Comparison of ENCODE assay signal across 27 cellular contexts in the genomic region with DNA sequence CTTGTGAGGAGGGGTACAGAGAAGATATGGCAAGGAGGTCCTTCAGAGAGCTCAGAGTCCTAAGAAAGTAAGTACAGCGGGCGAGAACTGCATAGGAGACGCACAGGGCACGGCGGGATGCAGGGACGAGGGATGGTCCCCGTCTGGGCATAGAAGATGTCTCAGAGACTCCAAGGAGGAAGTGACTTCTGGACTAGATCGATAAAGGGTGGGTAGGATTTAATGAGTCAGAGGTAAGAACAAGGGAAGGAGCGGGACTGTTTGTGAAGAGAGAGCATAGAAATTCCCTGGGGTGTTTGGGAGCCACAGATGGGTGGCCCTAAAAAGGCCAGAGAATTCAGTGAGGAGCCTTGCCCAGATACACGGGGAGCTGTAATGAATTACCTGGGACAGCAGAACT.
DNase-seq lines count a peak whose midpoint lies in the region; ATAC-seq, FAIRE-seq and TF ChIP-seq lines count a peak whose summit lies in the region.
"Had no signal": no experiment of that assay in that cellular context is flagged by ENCODE, and none has a peak within 500 bp of the region (broad histone marks: within the 10 kb centered on the region; RNA-seq: fewer than 3 reads in every experiment).

No MANE protein-coding gene starts in this region.

- peaks cover 13% of the 10 kb centered on the region for H3K79me1 ChIP-seq in mesenchymal stem cell (replicated peaks; ENCODE audit: low read length, poor library complexity, severe bottlenecking)

- no peaks in the 10 kb centered on the region for H3K9me3 Mint-ChIP-seq in activated B cell treated with CpG ODN at 0.5 μM for 24 hours

- no peak for FAIRE-seq in GM12891 (lab: Jason Lieb, UNC)
- FAIRE-seq: keratinocyte had no signal

- no peak overlapping the region for H3K4ac ChIP-seq in mesenchymal stem cell (ENCODE audit: low read depth in 1 of 2, low read length in 2 of 2)

- H3K4me2 ChIP-seq in BLaER1 (no peak overlapping the region), mesenchymal stem cell (ENCODE audit: low read length, poor library complexity, severe bottlenecking) (no peak overlapping the region)

- H2BK5ac ChIP-seq in mesenchymal stem cell (ENCODE audit: low read depth, low read length, poor library complexity, severe bottlenecking): no peak overlapping the region

- H3K27me3 Mint-ChIP-seq in activated B cell treated with CpG ODN at 0.5 μM for 24 hours: no peaks in the 10 kb centered on the region
- H3K27me3 Mint-ChIP-seq: activated CD4-positive, alpha-beta memory T cell treated with anti-CD3 and anti-CD28 coated beads, Interleukin-2, amount 10 ng/mL, durations not matched to agents 7 days and 5 days; IgD-negative memory B cell had no signal

- 92% methylated on average over 10 of the region's 10 CpGs for WGBS in mesenchymal stem cell

- H3K14ac ChIP-seq in mesenchymal stem cell (ENCODE audit: low read length in 2 of 2): no peak overlapping the region

- peaks cover 11% of the 10 kb centered on the region for H3K4me1 Mint-ChIP-seq in activated B cell treated with CpG ODN at 0.5 μM for 24 hours

- H2BK120ac ChIP-seq in mesenchymal stem cell (ENCODE audit: low read depth, low read length): no peak overlapping the region

- H3K36me3 Mint-ChIP-seq in activated B cell treated with CpG ODN at 0.5 μM for 24 hours (ENCODE audit: low read depth): peaks cover 30% of the 10 kb centered on the region

- intact Hi-C loops in activated B cell treated with CpG ODN at 0.5 μM for 24 hours (cut with micrococcal nuclease): no loop called here
- intact Hi-C loops in ascending aorta (cut with DNase I): no loop called here

- no peak overlapping the region for H2BK12ac ChIP-seq in mesenchymal stem cell (ENCODE audit: low read length in 2 of 2)

- H4K91ac ChIP-seq in mesenchymal stem cell (ENCODE audit: low read length): no peak overlapping the region

- CTCF ChIA-PET in activated B cell treated with CpG ODN at 0.5 μM for 24 hours (lab: Charles Lee): interaction anchor here (1.3 kb wide), 1 partner anchor 9 kb away, joined by 3 read pairs; no protein-coding TSS in a partner anchor

- no peak overlapping the region for H3K23ac ChIP-seq in mesenchymal stem cell (ENCODE audit: low read length in 2 of 2)

- no peak overlapping the region for H3K4me3 Mint-ChIP-seq in activated B cell treated with CpG ODN at 0.5 μM for 24 hours
- H3K4me3 Mint-ChIP-seq: activated CD4-positive, alpha-beta memory T cell treated with anti-CD3 and anti-CD28 coated beads, Interleukin-2, amount 10 ng/mL, durations not matched to agents 7 days and 5 days had no signal

- no peaks in the 10 kb centered on the region for H3K27me3 ChIP-seq in BLaER1
- no peaks in the 10 kb centered on the region for H3K27me3 ChIP-seq in mesenchymal stem cell (ENCODE audit: control insufficient read depth in 1 of 2, insufficient read depth in 1 of 2, low read length in 2 of 2)
- no peaks in the 10 kb centered on the region for H3K27me3 ChIP-seq in ascending aorta
- H3K27me3 ChIP-seq: dorsolateral prefrontal cortex, gastrocnemius medialis, MG63, testis had no signal

- H4K8ac ChIP-seq in mesenchymal stem cell (ENCODE audit: low read length): peak overlapping the region; percentile 17

- H3K27ac ChIP-seq in BLaER1 (0 out of 2 replicates have a peak overlapping the region, but pooled peaks have one; percentile 38), mesenchymal stem cell (ENCODE audit: low read length, poor library complexity, severe bottlenecking) (no peak overlapping the region), ascending aorta (no peak overlapping the region)
- H3K27ac ChIP-seq: C4-2B, gastrocnemius medialis, lower lobe of right lung, testis, WERI-Rb-1 had no signal

- H3K27ac Mint-ChIP-seq in activated B cell treated with CpG ODN at 0.5 μM for 24 hours: peak overlapping the region; percentile 8
- H3K27ac Mint-ChIP-seq: activated CD4-positive, alpha-beta memory T cell treated with anti-CD3 and anti-CD28 coated beads, Interleukin-2, amount 10 ng/mL, durations not matched to agents 7 days and 5 days had no signal

- H4K20me1 ChIP-seq in BLaER1: no peaks in the 10 kb centered on the region

- POLR2A ChIA-PET in activated B cell treated with CpG ODN at 0.5 μM for 24 hours (lab: Charles Lee): no interaction called here

- peak; percentile 43 for DNase-seq in HT-29 (ENCODE audit: low spot score)
- DNase-seq in activated B cell treated with CpG ODN at 0.5 μM for 24 hours: no peak
- no peak for DNase-seq in mesenchymal stem cell
- DNase-seq in DMS153 treated with DMSO at 0.1 percent for 48 hours (lab: John Stamatoyannopoulos, UW; ENCODE audit: unreplicated experiment): no peak
- no peak for DNase-seq in GM12891 (ENCODE audit: insufficient read length, low spot score)
- no peak for DNase-seq in ascending aorta (ENCODE audit: low spot score in 2 of 2)
- no peak for DNase-seq in NCI-H2171 treated with DMSO at 0.1 percent for 48 hours (lab: John Stamatoyannopoulos, UW)
- DNase-seq: ACHN; activated CD4-positive, alpha-beta memory T cell treated with anti-CD3 and anti-CD28 coated beads, Interleukin-2, amount 10 ng/mL, durations not matched to agents 7 days and 5 days; amygdala; DMS153; dorsolateral prefrontal cortex; gastrocnemius medialis; GDM1; GOT3; lower lobe of right lung; MG63; NCI-H1694; NCI-H748 treated with DMSO at 0.1 percent for 48 hours; PC-3; T-helper 1 cell; testis; WERI-Rb-1 had no signal

- no peak for ATAC-seq in activated B cell treated with CpG ODN at 0.5 μM for 24 hours (ENCODE audit: low read depth)
- ATAC-seq: gastrocnemius medialis, PC-3 had no signal

- H2BK15ac ChIP-seq in mesenchymal stem cell (ENCODE audit: low read depth, poor library complexity, severe bottlenecking): no peak overlapping the region

- peaks cover 32% of the 10 kb centered on the region for H3K4me1 ChIP-seq in BLaER1
- peaks cover 25% of the 10 kb centered on the region for H3K4me1 ChIP-seq in mesenchymal stem cell (ENCODE audit: control insufficient read depth, insufficient read depth, low read depth, low read length)
- no peaks in the 10 kb centered on the region for H3K4me1 ChIP-seq in ascending aorta
- H3K4me1 ChIP-seq: testis had no signal

- TF ChIP-seq POLR2A in GM12891 (IDR thresholded peaks at IDR 0.05; ENCODE audit: low read depth, low read length): no peak

- H3K9ac ChIP-seq in BLaER1 (no peak overlapping the region), mesenchymal stem cell (ENCODE audit: low read length) (no peak overlapping the region)

- peak overlapping the region; percentile 39 for H2AK5ac ChIP-seq in mesenchymal stem cell (ENCODE audit: low read length, severe bottlenecking)

- TF ChIP-seq CTCF in activated B cell treated with CpG ODN at 0.5 μM for 24 hours (IDR thresholded peaks at IDR 0.05): no peak
- no peak for TF ChIP-seq CTCF in ascending aorta (IDR thresholded peaks at IDR 0.05)

- H3K18ac ChIP-seq in mesenchymal stem cell (ENCODE audit: low read depth in 1 of 2, low read length in 2 of 2): no peak overlapping the region

- no peaks in the 10 kb centered on the region for H3K9me3 ChIP-seq in BLaER1
- H3K9me3 ChIP-seq in mesenchymal stem cell (ENCODE audit: control insufficient read depth, low read length): no peaks in the 10 kb centered on the region
- no peaks in the 10 kb centered on the region for H3K9me3 ChIP-seq in ascending aorta
- H3K9me3 ChIP-seq: gastrocnemius medialis, lower lobe of right lung, MG63, testis had no signal

- H3K36me3 ChIP-seq in BLaER1 (peaks cover 14% of the 10 kb centered on the region), mesenchymal stem cell (ENCODE audit: control insufficient read depth in 1 of 2, insufficient read depth in 2 of 2, low read depth in 1 of 2, low read length in 2 of 2) (peaks cover 14 to 47% of the 10 kb centered on the region in 2 experiments), ascending aorta (peaks cover 7 to 23% of the 10 kb centered on the region in 2 donors)
- H3K36me3 ChIP-seq: gastrocnemius medialis, MG63 had no signal

- H2AFZ ChIP-seq in mesenchymal stem cell (ENCODE audit: low read depth, low read length): no peak overlapping the region

- H3K4me3 ChIP-seq in BLaER1: no peak overlapping the region
- H3K4me3 ChIP-seq in mesenchymal stem cell (ENCODE audit: insufficient read depth in 1 of 2, low read depth in 1 of 2, low read length in 2 of 2): no peak overlapping the region
- H3K4me3 ChIP-seq in ascending aorta: no peak overlapping the region
- H3K4me3 ChIP-seq: dorsolateral prefrontal cortex, gastrocnemius medialis, lower lobe of right lung, MG63, testis had no signal

TF ChIP-seq in GM12891, 5 proteins besides CTCF, POLR2A, EP300 and RAD21:
- TF ChIP-seq PAX5 (IDR thresholded peaks at IDR 0.05; ENCODE audit: insufficient read depth, low read length, severe bottlenecking) (no peak), POU2F2 (IDR thresholded peaks at IDR 0.05; ENCODE audit: low read depth, low read length) (no peak), TAF1 (IDR thresholded peaks at IDR 0.05; ENCODE audit: low read depth, low read length) (no peak), SPI1 (IDR thresholded peaks at IDR 0.05; ENCODE audit: low read depth, low read length) (no peak), POLR2AphosphoS5 (IDR thresholded peaks at IDR 0.05; ENCODE audit: low read depth, low read length) (no peak)
